In genomic region chr9:84781431-84781830, GRCh38 we compare ENCODE assay signal across 10 cellular contexts.
DNase-seq lines count a peak whose midpoint lies in the region; ATAC-seq, FAIRE-seq and TF ChIP-seq lines count a peak whose summit lies in the region.
"Had no signal": no experiment of that assay in that cellular context is flagged by ENCODE, and none has a peak within 500 bp of the region (broad histone marks: within the 10 kb centered on the region; RNA-seq: fewer than 3 reads in every experiment).

No MANE protein-coding gene starts in this region.

- H3K36me3 ChIP-seq in kidney epithelial cell (ENCODE audit: control insufficient read depth, insufficient read depth, low read length) (no peaks in the 10 kb centered on the region), ascending aorta (no peaks in the 10 kb centered on the region)

- peaks cover 2 to 4% (median 3%) of the 10 kb centered on the region in 3 donors for H3K27me3 Mint-ChIP-seq in CD14-positive monocyte (ENCODE audit: low read depth in 3 of 3)
- peaks cover 32% of the 10 kb centered on the region for H3K27me3 Mint-ChIP-seq in stimulated activated naive CD8-positive, alpha-beta T cell treated with anti-CD3 and anti-CD28 coated beads, Interleukin-15, amount 100 ng/mL, for 72 hours

- FAIRE-seq in GM19239 (lab: Jason Lieb, UNC), result peak; percentile 82

- DNase-seq in CD14-positive monocyte (ENCODE audit: low spot score) (no peak), GM19239 (ENCODE audit: insufficient read length, low spot score) (no peak), SW480 (ENCODE audit: low spot score) (peak; percentile 15), kidney epithelial cell (ENCODE audit: low read depth) (no peak), ascending aorta (ENCODE audit: low spot score in 2 of 2) (no peak)
- no peak for DNase-seq in stimulated activated naive CD8-positive, alpha-beta T cell treated with anti-CD3 and anti-CD28 coated beads, Interleukin-15, amount 100 ng/mL, for 72 hours
- DNase-seq: NCI-H510A had no signal

- no peak overlapping the region for H3K27ac Mint-ChIP-seq in CD14-positive monocyte
- no peak overlapping the region for H3K27ac Mint-ChIP-seq in stimulated activated naive CD8-positive, alpha-beta T cell treated with anti-CD3 and anti-CD28 coated beads, Interleukin-15, amount 100 ng/mL, for 72 hours
- H3K27ac Mint-ChIP-seq: activated T-helper 1 cell treated with anti-CD3 and anti-CD28 coated beads, Interleukin-12 subunit alpha, Interleukin-12 subunit beta, Interleukin-2, Interleukin-4 antibody, amounts not matched to agents 30 ng/mL and 10 ng/mL and 1 ng/mL, durations not matched to agents 14 hours and 24 hours and 36 hours had no signal

- H3K4me3 ChIP-seq in kidney epithelial cell (ENCODE audit: low read depth, low read length), result no peak overlapping the region
- H3K4me3 ChIP-seq in ascending aorta, result no peak overlapping the region

- intact Hi-C loops in CD14-positive monocyte (cut with micrococcal nuclease), result no loop called here
- intact Hi-C loops in ascending aorta (cut with DNase I), result loop anchor here (10.0 kb wide), 1 partner anchor 1587 kb away; no protein-coding TSS in a partner anchor

- no peaks in the 10 kb centered on the region for H3K36me3 Mint-ChIP-seq in CD14-positive monocyte

- H3K27me3 ChIP-seq in kidney epithelial cell (ENCODE audit: control insufficient read depth, insufficient read depth, low read length) (peaks cover 2% of the 10 kb centered on the region), ascending aorta (no peaks in the 10 kb centered on the region)

- no peak overlapping the region for H3K4me3 Mint-ChIP-seq in CD14-positive monocyte
- no peak overlapping the region for H3K4me3 Mint-ChIP-seq in stimulated activated naive CD8-positive, alpha-beta T cell treated with anti-CD3 and anti-CD28 coated beads, Interleukin-15, amount 100 ng/mL, for 72 hours
- H3K4me3 Mint-ChIP-seq: activated T-helper 1 cell treated with anti-CD3 and anti-CD28 coated beads, Interleukin-12 subunit alpha, Interleukin-12 subunit beta, Interleukin-2, Interleukin-4 antibody, amounts not matched to agents 30 ng/mL and 10 ng/mL and 1 ng/mL, durations not matched to agents 14 hours and 24 hours and 36 hours had no signal

- ATAC-seq in HG03442 (IDR thresholded peaks at IDR 0.05; ENCODE audit: unreplicated experiment) (no peak), GM19467 (IDR thresholded peaks at IDR 0.05; ENCODE audit: unreplicated experiment) (no peak)
- ATAC-seq in stimulated activated naive CD8-positive, alpha-beta T cell treated with anti-CD3 and anti-CD28 coated beads, Interleukin-15, amount 100 ng/mL, for 72 hours, result no peak

- H3K9me3 ChIP-seq in ascending aorta, result no peaks in the 10 kb centered on the region

- H3K27ac ChIP-seq in ascending aorta, result no peak overlapping the region

- H3K9me3 Mint-ChIP-seq in CD14-positive monocyte, result no peaks in the 10 kb centered on the region
- peaks cover 0 to 7% of the 10 kb centered on the region in 2 donors for H3K9me3 Mint-ChIP-seq in stimulated activated naive CD8-positive, alpha-beta T cell treated with anti-CD3 and anti-CD28 coated beads, Interleukin-15, amount 100 ng/mL, for 72 hours
- H3K9me3 Mint-ChIP-seq: activated T-helper 1 cell treated with anti-CD3 and anti-CD28 coated beads, Interleukin-12 subunit alpha, Interleukin-12 subunit beta, Interleukin-2, Interleukin-4 antibody, amounts not matched to agents 30 ng/mL and 10 ng/mL and 1 ng/mL, durations not matched to agents 14 hours and 24 hours and 36 hours had no signal

- no peaks in the 10 kb centered on the region for H3K4me1 Mint-ChIP-seq in CD14-positive monocyte
- no peaks in the 10 kb centered on the region for H3K4me1 Mint-ChIP-seq in stimulated activated naive CD8-positive, alpha-beta T cell treated with anti-CD3 and anti-CD28 coated beads, Interleukin-15, amount 100 ng/mL, for 72 hours

- no peaks in the 10 kb centered on the region for H3K4me1 ChIP-seq in ascending aorta

- TF ChIP-seq CTCF in CD14-positive monocyte (IDR thresholded peaks at IDR 0.05) (peak; percentile 8), kidney epithelial cell (IDR thresholded peaks at IDR 0.05; ENCODE audit: insufficient read depth, low read length, poor library complexity, severe bottlenecking) (peak; percentile 51), ascending aorta (IDR thresholded peaks at IDR 0.05) (peak in 1 of 3 experiments; percentile 24)
